ENCODE assay signal across 1 cellular context in genomic region chrX:130268500-130269170, GRCh38.
TF ChIP-seq lines count a peak whose summit lies in the region.

Gene ZNF280C, minus strand, starts transcription at chrX:130268899. Its CDS starts 8,450 bp downstream, at chrX:130260449.

TF ChIP-seq in GM12878, 131 proteins besides CTCF, POLR2A, EP300 and RAD21 (continued from another document):
- TF ChIP-seq USF2 (IDR thresholded peaks at IDR 0.05; ENCODE audit: borderline replicate concordance, low read depth, low read length) (no peak), SP1 (IDR thresholded peaks at IDR 0.05; ENCODE audit: low read depth, low read length) (no peak)
